In the genomic region with DNA sequence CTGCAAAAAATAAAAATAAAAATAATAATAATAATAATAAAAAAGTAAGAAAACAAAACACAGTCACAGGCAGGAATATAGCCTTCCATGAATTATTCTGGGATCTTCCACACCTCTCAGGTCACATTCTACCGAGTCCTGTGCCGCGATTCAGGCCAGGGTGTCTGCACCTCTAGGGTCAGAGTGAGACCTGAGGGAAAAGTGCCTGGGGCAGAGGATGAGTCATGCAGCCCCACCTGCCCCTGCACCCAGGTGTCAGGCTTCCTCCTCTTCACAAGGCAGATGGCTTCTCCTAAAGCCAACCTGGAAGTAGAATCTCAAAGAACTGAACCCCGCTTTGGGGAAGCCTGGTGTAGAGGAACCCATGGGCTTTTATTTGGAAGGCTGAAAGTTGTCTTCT, we compare ENCODE assay signal across 25 cellular contexts.
"Had no signal": no experiment of that assay in that cellular context is flagged by ENCODE, and none has a peak within 500 bp of the region (broad histone marks: within the 10 kb centered on the region; RNA-seq: fewer than 3 reads in every experiment).

No MANE protein-coding gene starts in this region.

- H3K9me3 ChIP-seq: heart left ventricle, lower lobe of right lung, mucosa of descending colon, right lobe of liver, suprapubic skin, transverse colon, uterus had no signal

- H3K36me3 ChIP-seq: right lobe of liver, transverse colon, uterus, WERI-Rb-1 had no signal

- H3K27ac ChIP-seq: epithelial cell of prostate, heart left ventricle, lower lobe of right lung, right lobe of liver, skin epidermis, suprapubic skin, transverse colon, uterus, WERI-Rb-1 had no signal

- DNase-seq: activated CD4-positive, alpha-beta T cell treated with anti-CD3 and anti-CD28 coated beads, Interleukin-2, amount 10 ng/mL, durations not matched to agents 7 days and 5 days; activated CD4-positive, CD25-positive, alpha-beta regulatory T cell treated with anti-CD3 and anti-CD28 coated beads, Interleukin-2, amount 50 U/mL, for 72 hours; activated CD8-positive, alpha-beta memory T cell treated with anti-CD3 and anti-CD28 coated beads, Interleukin-2, amount 10 ng/mL, durations not matched to agents 7 days and 5 days; activated CD8-positive, alpha-beta T cell treated with anti-CD3 and anti-CD28 coated beads for 36 hours; activated effector memory CD4-positive, alpha-beta T cell treated with anti-CD3 and anti-CD28 coated beads, Interleukin-2, amount 50 U/mL, for 16 hours; activated naive CD4-positive, alpha-beta T cell treated with anti-CD3 and anti-CD28 coated beads, Interleukin-2, amount 10 ng/mL, durations not matched to agents 7 days and 5 days; activated T-cell treated with anti-CD3 and anti-CD28 coated beads for 4 hours; amygdala; cortex of kidney; islet precursor cell; left colon; lower lobe of right lung; mesendoderm; mucosa of descending colon; occipital lobe; right lobe of liver; stimulated activated CD4-positive, alpha-beta T cell treated with anti-CD3 and anti-CD28 coated beads, Interleukin-1b, Interleukin-23, amount 100 ng/mL, for 48 hours; stimulated activated naive CD8-positive, alpha-beta T cell treated with anti-CD3 and anti-CD28 coated beads, Interleukin-15, amount 100 ng/mL, for 72 hours; transverse colon; uterus; WERI-Rb-1 had no signal

- H3K4me3 ChIP-seq: heart left ventricle, lower lobe of right lung, mucosa of descending colon, right lobe of liver, skin epidermis, suprapubic skin, transverse colon, uterus had no signal

- H3K27me3 ChIP-seq: heart left ventricle, right lobe of liver, suprapubic skin, transverse colon, uterus had no signal

- H3K4me1 ChIP-seq: lower lobe of right lung, right lobe of liver, suprapubic skin, transverse colon, uterus had no signal
